Comparison of ENCODE assay signal across 22 cellular contexts in the genomic region with DNA sequence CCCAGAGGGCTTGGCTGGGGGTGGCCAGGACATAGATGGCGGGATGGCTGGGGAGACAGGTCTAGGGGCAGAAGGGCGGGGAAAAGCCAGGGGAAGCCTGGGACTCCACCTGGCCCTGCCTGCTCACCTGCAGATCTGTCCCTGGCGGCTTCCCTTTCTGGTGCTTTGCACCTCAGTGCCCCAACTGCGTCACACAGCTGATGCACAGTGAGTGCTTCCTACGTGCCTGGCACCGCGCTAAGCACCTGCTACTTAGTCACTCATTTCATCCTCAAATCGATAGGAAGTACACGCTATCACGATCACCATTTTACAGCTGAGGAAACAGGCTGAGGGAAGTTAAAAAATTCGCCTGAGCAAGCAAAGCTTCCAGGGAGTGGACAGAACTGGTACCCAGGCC.
A peak's percentile ranks its signal among the peaks of the same experiment; 100 is the strongest.
DNase-seq lines count a peak whose midpoint lies in the region; ATAC-seq and TF ChIP-seq lines count a peak whose summit lies in the region.
"Had no signal": no experiment of that assay in that cellular context is flagged by ENCODE, and none has a peak within 500 bp of the region (broad histone marks: within the 10 kb centered on the region; RNA-seq: fewer than 3 reads in every experiment).

No MANE protein-coding gene starts in this region.

- peak overlapping the region; percentile 10; the same call in 1 of the 2 replicates for H3K27ac Mint-ChIP-seq in WTC11
- H3K27ac Mint-ChIP-seq in memory B cell, result no peak overlapping the region
- H3K27ac Mint-ChIP-seq: CD8-positive, alpha-beta T cell had no signal

- H3K36me3 ChIP-seq in sigmoid colon (no peaks in the 10 kb centered on the region), A673 (ENCODE audit: insufficient read depth, low read length, poor library complexity, severe bottlenecking) (no peaks in the 10 kb centered on the region)

- H3K9me3 Mint-ChIP-seq in WTC11, result no peaks in the 10 kb centered on the region
- no peaks in the 10 kb centered on the region for H3K9me3 Mint-ChIP-seq in memory B cell
- H3K9me3 Mint-ChIP-seq: CD8-positive, alpha-beta T cell; T-cell had no signal

- 75 to 81% methylated on average over 11 of the region's 11 CpGs for WGBS in sigmoid colon, 2 donors

- intact Hi-C loops in sigmoid colon (cut with DNase I), result no loop called here
- intact Hi-C loops in A673 (cut with micrococcal nuclease; ENCODE audit: unreplicated experiment), result no loop called here

- no peaks in the 10 kb centered on the region for H3K36me3 Mint-ChIP-seq in WTC11
- H3K36me3 Mint-ChIP-seq in memory B cell, result no peaks in the 10 kb centered on the region
- H3K36me3 Mint-ChIP-seq: CD8-positive, alpha-beta T cell; T-cell had no signal

- H3K4me3 ChIP-seq in sigmoid colon, result no peak overlapping the region
- H3K4me3 ChIP-seq in A673 (ENCODE audit: low read depth, low read length, poor library complexity, severe bottlenecking), result no peak overlapping the region
- H3K4me3 ChIP-seq: K562 had no signal

- 0 out of 2 replicates have a peak, but pooled peaks cover 2% of the 10 kb centered on the region for H3K4me1 Mint-ChIP-seq in WTC11
- H3K4me1 Mint-ChIP-seq in memory B cell, result no peaks in the 10 kb centered on the region
- H3K4me1 Mint-ChIP-seq: T-cell had no signal

- peak; percentile 6 for DNase-seq in NCI-H748 (lab: John Stamatoyannopoulos, UW; ENCODE audit: unreplicated experiment)
- DNase-seq in NCI-H748 treated with DMSO at 0.1 percent for 48 hours (lab: John Stamatoyannopoulos, UW), result no peak
- no peak for DNase-seq in WTC11 (ENCODE audit: low spot score)
- no peak for DNase-seq in memory B cell (ENCODE audit: low spot score in 2 of 2)
- DNase-seq in sigmoid colon, result no peak
- no peak for DNase-seq in A673 (ENCODE audit: low spot score)
- DNase-seq: CD8-positive, alpha-beta T cell; DMS79 treated with DMSO at 0.1 percent for 48 hours; GF-D8; H7; Kasumi-1; NCI-H1092 treated with DMSO at 0.1 percent for 48 hours; NCI-H1436; NCI-H187; NCI-H2081 treated with DMSO at 0.1 percent for 48 hours; NCI-H69; PC-3; T-cell had no signal

- H3K27me3 ChIP-seq in sigmoid colon (peaks cover 0 to 2% (median 0%) of the 10 kb centered on the region in 3 donors), A673 (replicated peaks; ENCODE audit: insufficient read depth, low read depth, low read length, poor library complexity) (peaks cover 5% of the 10 kb centered on the region)

- TF ChIP-seq EP300 in sigmoid colon (IDR thresholded peaks at IDR 0.05), result no peak

- H3K27ac ChIP-seq in sigmoid colon, result no peak overlapping the region
- no peak overlapping the region for H3K27ac ChIP-seq in A673 (ENCODE audit: low read depth, low read length, poor library complexity, severe bottlenecking)
- H3K27ac ChIP-seq: C4-2B had no signal

- H3K4me1 ChIP-seq in sigmoid colon, result no peaks in the 10 kb centered on the region
- H3K4me1 ChIP-seq in A673 (ENCODE audit: insufficient read depth, low read length, poor library complexity, severe bottlenecking), result no peaks in the 10 kb centered on the region

- no peak for TF ChIP-seq CTCF in WTC11 (IDR thresholded peaks at IDR 0.05)
- no peak for TF ChIP-seq CTCF in sigmoid colon (IDR thresholded peaks at IDR 0.05)
- TF ChIP-seq CTCF in A673 (conservative IDR thresholded peaks at IDR 0.05; ENCODE audit: low read depth, low read length), result no peak

- POLR2A ChIA-PET in WTC11 (lab: Charles Lee), result no interaction called here
- POLR2A ChIA-PET in A673 (lab: Charles Lee; ENCODE audit: low non-redundant PET), result no interaction called here

- H3K9me3 ChIP-seq in sigmoid colon, result no peaks in the 10 kb centered on the region
- no peaks in the 10 kb centered on the region for H3K9me3 ChIP-seq in A673 (ENCODE audit: low read depth, low read length, poor library complexity, severe bottlenecking)

- CTCF ChIA-PET in WTC11 (lab: Charles Lee), result interaction anchor here (1.0 to 1.4 kb wide), 5 partner anchors 10 to 97 kb away, joined by 3 to 9 read pairs (median 3); no protein-coding TSS in a partner anchor
- CTCF ChIA-PET in A673 (lab: Charles Lee), result no interaction called here

- no peaks in the 10 kb centered on the region for H3K27me3 Mint-ChIP-seq in WTC11 (ENCODE audit: low read depth)
- peaks cover 11% of the 10 kb centered on the region for H3K27me3 Mint-ChIP-seq in memory B cell

- no peak for TF ChIP-seq POLR2A in sigmoid colon (IDR thresholded peaks at IDR 0.05)

- H3K4me3 Mint-ChIP-seq in WTC11, result no peak overlapping the region
- H3K4me3 Mint-ChIP-seq in memory B cell, result no peak overlapping the region
- H3K4me3 Mint-ChIP-seq: CD8-positive, alpha-beta T cell; T-cell had no signal

- no peak for ATAC-seq in WTC11
- peak; percentile 19 for ATAC-seq in memory B cell (ENCODE audit: low read depth)
- no peak for ATAC-seq in HG02610 (IDR thresholded peaks at IDR 0.05; ENCODE audit: unreplicated experiment)
- ATAC-seq: CD8-positive, alpha-beta T cell; K562; PC-3; Right ventricle myocardium inferior; T-cell had no signal

- no TSS peak for BruUV-seq in A673 (replicated peaks; lab: Mats Ljungman, UMichigan)

TF ChIP-seq in WTC11, 78 proteins besides CTCF, POLR2A, EP300 and RAD21 (continues in another document):
- TF ChIP-seq, protein P1, sequence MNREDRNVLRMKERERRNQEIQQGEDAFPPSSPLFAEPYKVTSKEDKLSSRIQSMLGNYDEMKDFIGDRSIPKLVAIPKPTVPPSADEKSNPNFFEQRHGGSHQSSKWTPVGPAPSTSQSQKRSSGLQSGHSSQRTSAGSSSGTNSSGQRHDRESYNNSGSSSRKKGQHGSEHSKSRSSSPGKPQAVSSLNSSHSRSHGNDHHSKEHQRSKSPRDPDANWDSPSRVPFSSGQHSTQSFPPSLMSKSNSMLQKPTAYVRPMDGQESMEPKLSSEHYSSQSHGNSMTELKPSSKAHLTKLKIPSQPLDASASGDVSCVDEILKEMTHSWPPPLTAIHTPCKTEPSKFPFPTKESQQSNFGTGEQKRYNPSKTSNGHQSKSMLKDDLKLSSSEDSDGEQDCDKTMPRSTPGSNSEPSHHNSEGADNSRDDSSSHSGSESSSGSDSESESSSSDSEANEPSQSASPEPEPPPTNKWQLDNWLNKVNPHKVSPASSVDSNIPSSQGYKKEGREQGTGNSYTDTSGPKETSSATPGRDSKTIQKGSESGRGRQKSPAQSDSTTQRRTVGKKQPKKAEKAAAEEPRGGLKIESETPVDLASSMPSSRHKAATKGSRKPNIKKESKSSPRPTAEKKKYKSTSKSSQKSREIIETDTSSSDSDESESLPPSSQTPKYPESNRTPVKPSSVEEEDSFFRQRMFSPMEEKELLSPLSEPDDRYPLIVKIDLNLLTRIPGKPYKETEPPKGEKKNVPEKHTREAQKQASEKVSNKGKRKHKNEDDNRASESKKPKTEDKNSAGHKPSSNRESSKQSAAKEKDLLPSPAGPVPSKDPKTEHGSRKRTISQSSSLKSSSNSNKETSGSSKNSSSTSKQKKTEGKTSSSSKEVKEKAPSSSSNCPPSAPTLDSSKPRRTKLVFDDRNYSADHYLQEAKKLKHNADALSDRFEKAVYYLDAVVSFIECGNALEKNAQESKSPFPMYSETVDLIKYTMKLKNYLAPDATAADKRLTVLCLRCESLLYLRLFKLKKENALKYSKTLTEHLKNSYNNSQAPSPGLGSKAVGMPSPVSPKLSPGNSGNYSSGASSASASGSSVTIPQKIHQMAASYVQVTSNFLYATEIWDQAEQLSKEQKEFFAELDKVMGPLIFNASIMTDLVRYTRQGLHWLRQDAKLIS (CRISPR knock-in tag; IDR thresholded peaks at IDR 0.05; ENCODE audit: borderline replicate concordance), result no peak
- TF ChIP-seq, protein P2, sequence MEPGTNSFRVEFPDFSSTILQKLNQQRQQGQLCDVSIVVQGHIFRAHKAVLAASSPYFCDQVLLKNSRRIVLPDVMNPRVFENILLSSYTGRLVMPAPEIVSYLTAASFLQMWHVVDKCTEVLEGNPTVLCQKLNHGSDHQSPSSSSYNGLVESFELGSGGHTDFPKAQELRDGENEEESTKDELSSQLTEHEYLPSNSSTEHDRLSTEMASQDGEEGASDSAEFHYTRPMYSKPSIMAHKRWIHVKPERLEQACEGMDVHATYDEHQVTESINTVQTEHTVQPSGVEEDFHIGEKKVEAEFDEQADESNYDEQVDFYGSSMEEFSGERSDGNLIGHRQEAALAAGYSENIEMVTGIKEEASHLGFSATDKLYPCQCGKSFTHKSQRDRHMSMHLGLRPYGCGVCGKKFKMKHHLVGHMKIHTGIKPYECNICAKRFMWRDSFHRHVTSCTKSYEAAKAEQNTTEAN (CRISPR knock-in tag; IDR thresholded peaks at IDR 0.05), result no peak
- TF ChIP-seq CREM (CRISPR knock-in tag; IDR thresholded peaks at IDR 0.05) (no peak), ZNF671 (CRISPR knock-in tag; IDR thresholded peaks at IDR 0.05) (no peak), ETV6 (CRISPR knock-in tag; IDR thresholded peaks at IDR 0.05) (no peak)
- TF ChIP-seq, protein P3, sequence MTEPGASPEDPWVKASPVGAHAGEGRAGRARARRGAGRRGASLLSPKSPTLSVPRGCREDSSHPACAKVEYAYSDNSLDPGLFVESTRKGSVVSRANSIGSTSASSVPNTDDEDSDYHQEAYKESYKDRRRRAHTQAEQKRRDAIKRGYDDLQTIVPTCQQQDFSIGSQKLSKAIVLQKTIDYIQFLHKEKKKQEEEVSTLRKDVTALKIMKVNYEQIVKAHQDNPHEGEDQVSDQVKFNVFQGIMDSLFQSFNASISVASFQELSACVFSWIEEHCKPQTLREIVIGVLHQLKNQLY (CRISPR knock-in tag; IDR thresholded peaks at IDR 0.05), result no peak
- TF ChIP-seq, protein P4, sequence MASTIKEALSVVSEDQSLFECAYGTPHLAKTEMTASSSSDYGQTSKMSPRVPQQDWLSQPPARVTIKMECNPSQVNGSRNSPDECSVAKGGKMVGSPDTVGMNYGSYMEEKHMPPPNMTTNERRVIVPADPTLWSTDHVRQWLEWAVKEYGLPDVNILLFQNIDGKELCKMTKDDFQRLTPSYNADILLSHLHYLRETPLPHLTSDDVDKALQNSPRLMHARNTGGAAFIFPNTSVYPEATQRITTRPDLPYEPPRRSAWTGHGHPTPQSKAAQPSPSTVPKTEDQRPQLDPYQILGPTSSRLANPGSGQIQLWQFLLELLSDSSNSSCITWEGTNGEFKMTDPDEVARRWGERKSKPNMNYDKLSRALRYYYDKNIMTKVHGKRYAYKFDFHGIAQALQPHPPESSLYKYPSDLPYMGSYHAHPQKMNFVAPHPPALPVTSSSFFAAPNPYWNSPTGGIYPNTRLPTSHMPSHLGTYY (CRISPR knock-in tag; IDR thresholded peaks at IDR 0.05), result no peak
